In the genomic region with DNA sequence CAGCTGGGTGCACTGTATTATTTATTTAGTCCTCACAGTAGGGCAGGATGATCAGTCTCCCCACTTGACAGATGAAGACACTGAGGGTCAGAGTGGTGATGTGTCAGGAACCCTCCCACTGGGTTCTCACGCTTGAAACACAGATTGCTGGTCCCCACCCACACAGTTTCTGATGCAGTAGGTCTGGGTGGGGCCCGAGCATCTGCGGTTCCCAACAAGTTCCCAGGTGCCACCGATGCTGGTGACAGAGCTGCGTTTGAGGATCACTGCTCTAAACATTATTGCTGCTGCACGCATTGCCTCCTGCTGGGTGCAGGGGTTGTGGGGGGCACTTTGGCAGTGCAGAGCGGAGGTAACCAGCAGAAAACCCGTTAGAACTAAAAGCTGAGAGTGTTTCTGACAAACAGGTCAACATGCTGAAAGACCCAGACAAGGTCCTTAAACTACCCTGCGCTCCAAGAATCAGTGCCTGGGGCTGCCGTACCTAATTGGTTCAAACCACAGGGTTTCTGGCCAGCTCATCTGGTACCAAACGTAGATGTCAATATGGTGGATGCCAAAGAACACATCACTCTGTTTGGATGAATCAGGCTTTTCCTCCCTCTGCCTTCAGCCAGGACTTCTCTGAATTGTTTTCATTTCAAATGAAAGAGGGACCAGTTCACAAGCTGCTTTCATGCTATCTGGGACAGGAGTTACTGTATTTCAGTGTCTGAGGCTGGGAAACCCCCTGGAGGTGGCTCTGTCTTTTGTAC, we compare ENCODE assay signal across 8 cellular contexts.
DNase-seq lines count a peak whose midpoint lies in the region; ATAC-seq and TF ChIP-seq lines count a peak whose summit lies in the region.

No MANE protein-coding gene starts in this region.

- CTCF ChIA-PET in activated CD4-positive, alpha-beta T cell treated with anti-CD3 and anti-CD28 coated beads for 36 hours (lab: Charles Lee) = interaction anchor here (0.6 to 0.7 kb wide), 2 partner anchors 19 to 32 kb away, joined by 3 read pairs; no protein-coding TSS in a partner anchor

- H3K4me3 ChIP-seq in AG09309 (ENCODE audit: control insufficient read depth, low read depth, low read length) = no peak overlapping the region
- no peak overlapping the region for H3K4me3 ChIP-seq in dorsolateral prefrontal cortex

- peaks cover 36% of the 10 kb centered on the region for H3K4me1 Mint-ChIP-seq in activated CD4-positive, alpha-beta T cell treated with anti-CD3 and anti-CD28 coated beads for 36 hours

- no peak for TF ChIP-seq CTCF in AG09309 (IDR thresholded peaks at IDR 0.05; ENCODE audit: control insufficient read depth, insufficient read depth, low read depth, low read length, missing control alignments)
- no peak for TF ChIP-seq CTCF in dorsolateral prefrontal cortex (IDR thresholded peaks at IDR 0.05 in 54 of 56, conservative IDR thresholded peaks at IDR 0.05 in 2 of 56; ENCODE audit: low read depth in 1 of 56, partially characterized antibody in 56 of 56)

- H3K4me3 Mint-ChIP-seq in activated CD4-positive, alpha-beta T cell treated with anti-CD3 and anti-CD28 coated beads for 36 hours = peak overlapping the region; percentile 30

- DNase-seq in AG09309 (ENCODE audit: low read depth) (peak; percentile 75), H4 (ENCODE audit: low spot score) (peak; percentile 80), dedifferentiated amniotic fluid mesenchymal stem cell (ENCODE audit: extremely low spot score) (peak; percentile 85), dorsolateral prefrontal cortex (no peak), CD1c-positive myeloid dendritic cell (ENCODE audit: extremely low spot score) (no peak), midbrain (lab: John Stamatoyannopoulos, UW) (no peak)
- DNase-seq in activated CD4-positive, alpha-beta T cell treated with anti-CD3 and anti-CD28 coated beads for 36 hours = peak; percentile 78
- peak; percentile 9 to 28 for DNase-seq in stimulated activated CD4-positive, alpha-beta T cell treated with anti-CD3 and anti-CD28 coated beads, Interleukin-15, amount 100 ng/mL, for 1 hour (ENCODE audit: low read depth in 1 of 2, low spot score in 1 of 2)

- H3K27me3 Mint-ChIP-seq in activated CD4-positive, alpha-beta T cell treated with anti-CD3 and anti-CD28 coated beads for 36 hours = no peaks in the 10 kb centered on the region

- H3K27ac ChIP-seq in dorsolateral prefrontal cortex = peak overlapping the region in 2 of 59 donors; percentile 4 to 18

- peak; percentile 91 for ATAC-seq in activated CD4-positive, alpha-beta T cell treated with anti-CD3 and anti-CD28 coated beads for 36 hours

- H3K27ac Mint-ChIP-seq in activated CD4-positive, alpha-beta T cell treated with anti-CD3 and anti-CD28 coated beads for 36 hours = peak overlapping the region; percentile 78

- peaks cover 32% of the 10 kb centered on the region for H3K36me3 Mint-ChIP-seq in activated CD4-positive, alpha-beta T cell treated with anti-CD3 and anti-CD28 coated beads for 36 hours (ENCODE audit: low read depth)

- no peaks in the 10 kb centered on the region for H3K9me3 Mint-ChIP-seq in activated CD4-positive, alpha-beta T cell treated with anti-CD3 and anti-CD28 coated beads for 36 hours (ENCODE audit: low read depth)

- POLR2A ChIA-PET in activated CD4-positive, alpha-beta T cell treated with anti-CD3 and anti-CD28 coated beads for 36 hours (lab: Charles Lee) = interaction anchor here (1.6 kb wide), 1 partner anchor 137 kb away, joined by 5 read pairs; a partner anchor contains a TSS

- H3K27me3 ChIP-seq in dorsolateral prefrontal cortex = no peaks in the 10 kb centered on the region

- intact Hi-C loops in activated CD4-positive, alpha-beta T cell treated with anti-CD3 and anti-CD28 coated beads for 36 hours (cut with DNase I, micrococcal nuclease) = loop anchor here (1.0 to 5.0 kb wide), 5 partner anchors 63 to 138 kb away; a partner anchor contains a TSS
- intact Hi-C loops in dorsolateral prefrontal cortex (cut with DNase I) = no loop called here

Comparison
In these comparisons a context has a peak if more than half of its experiments do, and no peak if none do; other contexts are left out.
1. DNase-seq: peak in AG09309 (single experiment), H4 (single experiment), activated CD4-positive, alpha-beta T cell treated with anti-CD3 and anti-CD28 coated beads for 36 hours (single experiment), dedifferentiated amniotic fluid mesenchymal stem cell (single experiment) and stimulated activated CD4-positive, alpha-beta T cell treated with anti-CD3 and anti-CD28 coated beads, Interleukin-15, amount 100 ng/mL, for 1 hour (2 of 2); none in dorsolateral prefrontal cortex (0 of 10), CD1c-positive myeloid dendritic cell (single experiment) and midbrain (single experiment).
2. intact Hi-C loops: an anchor here in activated CD4-positive, alpha-beta T cell treated with anti-CD3 and anti-CD28 coated beads for 36 hours (1.0 to 5.0 kb wide); none called in dorsolateral prefrontal cortex.